Comparison of ENCODE assay signal across 15 cellular contexts in the genomic region with DNA sequence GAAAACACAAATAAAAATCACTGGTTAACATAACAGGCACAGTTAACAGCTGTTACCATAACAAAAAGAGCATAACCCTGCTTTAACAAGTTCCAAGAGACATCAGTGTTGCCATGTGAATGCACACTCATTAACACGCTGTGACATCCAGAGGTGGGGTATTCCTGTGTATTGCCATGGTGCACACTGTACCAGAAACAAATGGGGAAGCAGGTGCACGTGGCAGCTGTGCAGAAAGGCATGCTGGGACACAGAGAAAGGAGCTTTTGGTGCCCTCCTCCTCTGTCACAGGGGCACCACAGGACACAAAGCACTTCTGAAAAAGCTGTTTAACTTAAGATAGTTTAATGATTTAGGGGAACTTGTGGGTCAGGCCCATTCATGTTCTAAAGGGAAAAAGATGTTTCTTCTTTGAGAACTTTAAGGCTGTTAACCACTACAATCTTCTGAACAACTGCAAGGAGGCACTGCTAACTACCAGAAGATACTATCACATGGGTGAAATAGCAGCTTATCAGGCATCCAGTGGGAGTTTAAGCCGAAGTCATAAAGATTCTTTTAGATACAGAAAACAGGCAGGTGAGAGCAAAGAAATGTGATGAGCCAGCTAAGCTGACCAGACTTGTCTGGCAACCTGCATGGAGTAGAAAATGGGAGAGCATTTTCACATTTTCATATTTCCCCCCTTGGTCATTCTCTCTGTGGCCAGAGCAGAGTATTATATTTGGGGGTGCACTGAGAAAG. TPM values are rescaled to one million over a fixed set of nuclear protein-coding genes. Genes with fewer than 3 reads are reported as not detected.
DNase-seq lines count a peak whose midpoint lies in the region; ATAC-seq and TF ChIP-seq lines count a peak whose summit lies in the region.
"Had no signal": no experiment of that assay in that cellular context is flagged by ENCODE, and none has a peak within 500 bp of the region (broad histone marks: within the 10 kb centered on the region; RNA-seq: fewer than 3 reads in every experiment).

No MANE protein-coding gene starts in this region.

- DNase-seq in Ammon's horn (ENCODE audit: low spot score) (peak; percentile 33), HL-60 (ENCODE audit: low read depth in 1 of 2, low spot score in 1 of 2) (peak in 1 of 2 experiments; percentile 78), OCI-LY7 (ENCODE audit: low spot score) (peak; percentile 27), mesothelial cell of epicardium (ENCODE audit: low spot score in 2 of 2, unreplicated experiment in 2 of 2) (no peak), glutamatergic neuron (no peak), RKO (ENCODE audit: low spot score) (no peak)
- no peak for DNase-seq in activated CD4-positive, alpha-beta memory T cell treated with anti-CD3 and anti-CD28 coated beads for 36 hours
- DNase-seq: activated CD8-positive, alpha-beta T cell treated with anti-CD3 and anti-CD28 coated beads for 36 hours; activated naive CD4-positive, alpha-beta T cell; brain microvascular endothelial cell; NCI-H1417 treated with DMSO at 0.1 percent for 48 hours; NCI-H524 treated with DMSO at 0.1 percent for 48 hours; stimulated activated CD4-positive, alpha-beta T cell treated with anti-CD3 and anti-CD28 coated beads, Interleukin-15, amount 100 ng/mL, for 24 hours; testis had no signal

- intact Hi-C loops in OCI-LY7 (cut with micrococcal nuclease; ENCODE audit: unreplicated experiment) = loop anchor here (5.0 kb wide), 2 partner anchors 82 to 357 kb away; a partner anchor contains a TSS
- intact Hi-C loops in activated CD4-positive, alpha-beta memory T cell treated with anti-CD3 and anti-CD28 coated beads for 36 hours (cut with micrococcal nuclease) = loop anchor here (5.0 kb wide), 1 partner anchor 82 kb away; a partner anchor contains a TSS

- CTCF ChIA-PET in OCI-LY7 (lab: Charles Lee; ENCODE audit: unreplicated experiment) = interaction anchor here (0.6 kb wide), 1 partner anchor 99 kb away, joined by 3 read pairs; no protein-coding TSS in a partner anchor
- CTCF ChIA-PET in activated CD4-positive, alpha-beta memory T cell treated with anti-CD3 and anti-CD28 coated beads for 36 hours (lab: Charles Lee) = interaction anchor here (0.7 to 13.3 kb wide), 9 partner anchors 14 to 383 kb away, joined by 3 to 271 read pairs (median 5); a partner anchor contains a TSS

- H3K4me1 ChIP-seq in OCI-LY7 (ENCODE audit: insufficient read depth, low read length, poor library complexity, severe bottlenecking) = no peaks in the 10 kb centered on the region

- ATAC-seq in HG03045 (IDR thresholded peaks at IDR 0.05; ENCODE audit: unreplicated experiment) = no peak
- ATAC-seq: activated CD8-positive, alpha-beta T cell treated with anti-CD3 and anti-CD28 coated beads for 36 hours had no signal

- no peaks in the 10 kb centered on the region for H3K9me2 ChIP-seq in OCI-LY7 (ENCODE audit: insufficient read depth, low read length)

- no peak overlapping the region for H3K4me3 Mint-ChIP-seq in mesothelial cell of epicardium
- no peak overlapping the region for H3K4me3 Mint-ChIP-seq in glutamatergic neuron (ENCODE audit: unreplicated experiment)
- no peak overlapping the region for H3K4me3 Mint-ChIP-seq in activated CD4-positive, alpha-beta memory T cell treated with anti-CD3 and anti-CD28 coated beads for 36 hours
- H3K4me3 Mint-ChIP-seq: activated CD8-positive, alpha-beta T cell treated with anti-CD3 and anti-CD28 coated beads for 36 hours had no signal

- no peak overlapping the region for H3K4me3 ChIP-seq in HL-60 (replicated peaks; ENCODE audit: insufficient read depth, low read length)
- no peak overlapping the region for H3K4me3 ChIP-seq in OCI-LY7 (ENCODE audit: low read depth, low read length, poor library complexity, severe bottlenecking)
- H3K4me3 ChIP-seq: testis had no signal

- H3K27ac Mint-ChIP-seq in mesothelial cell of epicardium (peak overlapping the region; percentile 76), glutamatergic neuron (ENCODE audit: unreplicated experiment) (no peak overlapping the region)
- no peak overlapping the region for H3K27ac Mint-ChIP-seq in activated CD4-positive, alpha-beta memory T cell treated with anti-CD3 and anti-CD28 coated beads for 36 hours

- H3K27ac ChIP-seq in HL-60 (replicated peaks) (peak overlapping the region; percentile 85), OCI-LY7 (ENCODE audit: low read depth, low read length, poor library complexity, severe bottlenecking) (no peak overlapping the region)
- H3K27ac ChIP-seq: brain microvascular endothelial cell, testis had no signal

- H3K9me3 ChIP-seq in OCI-LY7 (ENCODE audit: low read length) = no peaks in the 10 kb centered on the region
- H3K9me3 ChIP-seq: testis had no signal

- H3K36me3 ChIP-seq in OCI-LY7 (ENCODE audit: insufficient read depth, low read length) = peaks cover 89% of the 10 kb centered on the region

- no peak overlapping the region for H3K4me2 ChIP-seq in OCI-LY7 (ENCODE audit: low read length)

- H3K27me3 ChIP-seq in HL-60 (ENCODE audit: insufficient read depth, poor library complexity, severe bottlenecking) = no peaks in the 10 kb centered on the region
- H3K27me3 ChIP-seq: brain microvascular endothelial cell, testis had no signal

- POLR2A ChIA-PET in OCI-LY7 (lab: Charles Lee) = interaction anchor here (0.7 to 1.2 kb wide), 5 partner anchors 98 to 360 kb away, joined by 3 to 4 read pairs (median 3); no protein-coding TSS in a partner anchor
- POLR2A ChIA-PET in activated CD4-positive, alpha-beta memory T cell treated with anti-CD3 and anti-CD28 coated beads for 36 hours (lab: Charles Lee) = no interaction called here

- no peak for TF ChIP-seq CTCF in HL-60 (IDR thresholded peaks at IDR 0.05; ENCODE audit: insufficient read depth, low read length)
- TF ChIP-seq CTCF in OCI-LY7 (conservative IDR thresholded peaks at IDR 0.05; ENCODE audit: low read length) = no peak
- no peak for TF ChIP-seq CTCF in mesothelial cell of epicardium (IDR thresholded peaks at IDR 0.05; ENCODE audit: unreplicated experiment)
- TF ChIP-seq CTCF in glutamatergic neuron (IDR thresholded peaks at IDR 0.05; ENCODE audit: partially characterized antibody, unreplicated experiment) = no peak

- H3K4me1 Mint-ChIP-seq in mesothelial cell of epicardium (peaks cover 36% of the 10 kb centered on the region), glutamatergic neuron (ENCODE audit: low read depth, unreplicated experiment) (no peaks in the 10 kb centered on the region)
- no peaks in the 10 kb centered on the region for H3K4me1 Mint-ChIP-seq in activated CD4-positive, alpha-beta memory T cell treated with anti-CD3 and anti-CD28 coated beads for 36 hours (ENCODE audit: low read depth)

- H3K36me3 Mint-ChIP-seq in mesothelial cell of epicardium (peaks cover 21% of the 10 kb centered on the region), glutamatergic neuron (ENCODE audit: unreplicated experiment) (no peaks in the 10 kb centered on the region)
- peaks cover 11% of the 10 kb centered on the region for H3K36me3 Mint-ChIP-seq in activated CD4-positive, alpha-beta memory T cell treated with anti-CD3 and anti-CD28 coated beads for 36 hours

- no peaks in the 10 kb centered on the region for H4K20me1 ChIP-seq in OCI-LY7 (ENCODE audit: insufficient read depth, low read length)

- no peaks in the 10 kb centered on the region for H3K79me2 ChIP-seq in OCI-LY7 (ENCODE audit: insufficient read depth, low read depth, low read length)

- H3K9me3 Mint-ChIP-seq in mesothelial cell of epicardium (no peaks in the 10 kb centered on the region), glutamatergic neuron (ENCODE audit: unreplicated experiment) (peaks cover 5% of the 10 kb centered on the region)
- H3K9me3 Mint-ChIP-seq in activated CD4-positive, alpha-beta memory T cell treated with anti-CD3 and anti-CD28 coated beads for 36 hours = no peaks in the 10 kb centered on the region
- H3K9me3 Mint-ChIP-seq: activated CD8-positive, alpha-beta T cell treated with anti-CD3 and anti-CD28 coated beads for 36 hours had no signal

- H2AFZ ChIP-seq in OCI-LY7 (ENCODE audit: low read length) = no peak overlapping the region

- BruUV-seq in OCI-LY7 (replicated peaks; lab: Mats Ljungman, UMichigan) = no TSS peak

- H3K27me3 Mint-ChIP-seq in mesothelial cell of epicardium (ENCODE audit: low read depth) (no peaks in the 10 kb centered on the region), glutamatergic neuron (ENCODE audit: unreplicated experiment) (peaks cover 2% of the 10 kb centered on the region)
- H3K27me3 Mint-ChIP-seq in activated CD4-positive, alpha-beta memory T cell treated with anti-CD3 and anti-CD28 coated beads for 36 hours = no peaks in the 10 kb centered on the region
- H3K27me3 Mint-ChIP-seq: activated CD8-positive, alpha-beta T cell treated with anti-CD3 and anti-CD28 coated beads for 36 hours had no signal

RNA-seq across cellular contexts. Expression of a gene that starts 56.4 kb away (rescaled TPM):
- total RNA-seq in OCI-LY7 (2014; rRNA removed; shearing (Covaris generic)) = 25.7 and 35.9 TPM in 2 replicates
- total RNA-seq in OCI-LY7 (2022) (51.0 and 53.8 TPM in 2 replicates), mesothelial cell of epicardium (66.2 to 73.7 TPM (median 68.8 TPM) in 3 replicates), glutamatergic neuron (ENCODE audit: unreplicated experiment) (68.5 TPM)
- total RNA-seq in activated CD4-positive, alpha-beta memory T cell treated with anti-CD3 and anti-CD28 coated beads for 36 hours = 10 to 100 TPM; 65.6 to 67.1 TPM

Comparison
In these comparisons a context has a peak if more than half of its experiments do, and no peak if none do; other contexts are left out.
1. DNase-seq: peak in Ammon's horn (single experiment) and OCI-LY7 (single experiment); none in mesothelial cell of epicardium (0 of 2), glutamatergic neuron (single experiment), activated CD4-positive, alpha-beta memory T cell treated with anti-CD3 and anti-CD28 coated beads for 36 hours (single experiment) and RKO (single experiment).